10 cellular contexts compared by ENCODE assay signal in genomic region chr11:48108231-48109045, GRCh38.
A peak's percentile ranks its signal among the peaks of the same experiment; 100 is the strongest.
DNase-seq lines count a peak whose midpoint lies in the region; ATAC-seq, FAIRE-seq and TF ChIP-seq lines count a peak whose summit lies in the region.
"Had no signal": no experiment of that assay in that cellular context is flagged by ENCODE, and none has a peak within 500 bp of the region (broad histone marks: within the 10 kb centered on the region; RNA-seq: fewer than 3 reads in every experiment).

No MANE protein-coding gene starts in this region.

- H2BK5ac ChIP-seq in neuronal stem cell (ENCODE audit: low read length) = no peak overlapping the region

- no peak overlapping the region for H2BK12ac ChIP-seq in neuronal stem cell (ENCODE audit: low read length)

- H3K27me3 Mint-ChIP-seq in CD8-positive, alpha-beta T cell (ENCODE audit: low read depth) = no peaks in the 10 kb centered on the region

- RAD21 ChIA-PET in GM12878 (lab: Charles Lee; ENCODE audit: unreplicated experiment) = interaction anchor here (0.7 to 8.2 kb wide), 27 partner anchors 21 to 259 kb away, joined by 3 to 171 read pairs (median 5); no protein-coding TSS in a partner anchor

- TF ChIP-seq POLR2A in GM12878 (IDR thresholded peaks at IDR 0.05; ENCODE audit: low read depth, low read length) = no peak

- H3K79me2 ChIP-seq in KMS-11 (ENCODE audit: insufficient read depth, low read depth) = no peaks in the 10 kb centered on the region
- peaks cover 5% of the 10 kb centered on the region for H3K79me2 ChIP-seq in GM12878 (ENCODE audit: control insufficient read depth, insufficient read depth, low read length)

- H3K4ac ChIP-seq in neuronal stem cell (ENCODE audit: low read length) = no peak overlapping the region

- no peak for FAIRE-seq in GM12878 (lab: Jason Lieb, UNC)

- H4K8ac ChIP-seq in neuronal stem cell (ENCODE audit: low read depth, low read length) = no peak overlapping the region

- peaks cover 17% of the 10 kb centered on the region for H3K4me1 ChIP-seq in CD8-positive, alpha-beta T cell (ENCODE audit: insufficient read depth, low read length)
- peaks cover 47% of the 10 kb centered on the region for H3K4me1 ChIP-seq in KMS-11 (ENCODE audit: low read depth, poor library complexity, severe bottlenecking)
- peaks cover 52% of the 10 kb centered on the region for H3K4me1 ChIP-seq in GM12878 (ENCODE audit: control insufficient read depth, insufficient read depth, low read length)
- peaks cover 13 to 15% of the 10 kb centered on the region in 2 donors for H3K4me1 ChIP-seq in neuronal stem cell (ENCODE audit: control insufficient read depth in 2 of 2, insufficient read depth in 1 of 2, low read depth in 1 of 2, low read length in 2 of 2)

- H3K27ac ChIP-seq in CD8-positive, alpha-beta T cell (ENCODE audit: low read depth, low read length) = no peak overlapping the region
- H3K27ac ChIP-seq in KMS-11 = no peak overlapping the region
- peak overlapping the region; percentile 57 for H3K27ac ChIP-seq in GM12878 (ENCODE audit: control insufficient read depth, insufficient read depth)
- peak overlapping the region; percentile 13 for H3K27ac ChIP-seq in neuronal stem cell (replicated peaks; ENCODE audit: low read length)
- H3K27ac ChIP-seq: hepatocyte had no signal

- H3K4me2 ChIP-seq in KMS-11 (peak overlapping the region; percentile 38; the same call in 1 of the 2 replicates), GM12878 (ENCODE audit: control insufficient read depth, insufficient read depth) (peak overlapping the region; percentile 50), neuronal stem cell (ENCODE audit: insufficient read depth, low read length, poor library complexity, severe bottlenecking) (no peak overlapping the region)

- H3K18ac ChIP-seq in neuronal stem cell (ENCODE audit: low read length) = peak overlapping the region; percentile 50

- H4K91ac ChIP-seq in neuronal stem cell (ENCODE audit: low read depth, low read length, poor library complexity) = no peak overlapping the region

- H3K4me3 ChIP-seq in CD8-positive, alpha-beta T cell (ENCODE audit: low read depth, low read length) = no peak overlapping the region
- H3K4me3 ChIP-seq in KMS-11 (IDR thresholded peaks at IDR 0.05; ENCODE audit: insufficient read depth, low read depth, low read length) = no peak overlapping the region
- H3K4me3 ChIP-seq in GM12878 = no peak overlapping the region
- no peak overlapping the region for H3K4me3 ChIP-seq in neuronal stem cell (ENCODE audit: low read length in 2 of 2)
- H3K4me3 ChIP-seq: hepatocyte had no signal

- H3K9ac ChIP-seq in KMS-11 (no peak overlapping the region), GM12878 (ENCODE audit: control insufficient read depth, insufficient read depth, low read length) (no peak overlapping the region), neuronal stem cell (ENCODE audit: low read depth, low read length, poor library complexity) (no peak overlapping the region)

- SMC1A ChIA-PET in GM12878 (lab: Charles Lee; ENCODE audit: uncharacterized antibody, unreplicated experiment) = interaction anchor here (0.6 to 11.3 kb wide), 35 partner anchors 11 to 737 kb away, joined by 3 to 234 read pairs (median 5); partner anchors contain the start of gene PTPRJ

- CTCF ChIA-PET in CD8-positive, alpha-beta T cell (lab: Charles Lee) = interaction anchor here (0.7 to 11.0 kb wide), 46 partner anchors 9 to 498 kb away, joined by 3 to 340 read pairs (median 4); partner anchors contain the start of gene NUP160
- CTCF ChIA-PET in GM12878 (lab: Yijun Ruan, JAX) = interaction anchor here (0.5 to 10.9 kb wide), 38 partner anchors 20 to 496 kb away, joined by 3 to 244 read pairs (median 4); no protein-coding TSS in a partner anchor

- WGBS in GM12878 (ENCODE audit: insufficient coverage, insufficient replicate concordance, low lambda C conversion rate, missing lambda C conversion rate) = 75% methylated on average over 11 of the region's 11 CpGs
- WGBS in neuronal stem cell (ENCODE audit: extremely low coverage in 2 of 2, insufficient read length in 2 of 2, insufficient replicate concordance in 1 of 2), 2 donors = 100% methylated on average over 1 of the region's 11 CpGs; no CpG with 5 or more reads in 1 of the 2 donors

- H3K9me3 Mint-ChIP-seq in CD8-positive, alpha-beta T cell = no peaks in the 10 kb centered on the region
- H3K9me3 Mint-ChIP-seq: endodermal cell had no signal

- in situ Hi-C loops in GM12878 (cut with MboI) = loop anchor here (5.0 to 10.0 kb wide), 3 partner anchors 116 to 261 kb away; partner anchors contain the start of gene NUP160

- H2AK5ac ChIP-seq in neuronal stem cell (ENCODE audit: low read depth, low read length) = peak overlapping the region; percentile 22

- no peaks in the 10 kb centered on the region for H3K27me3 ChIP-seq in CD8-positive, alpha-beta T cell (ENCODE audit: insufficient read depth, low read length)
- H3K27me3 ChIP-seq in KMS-11 (ENCODE audit: insufficient read depth, low read depth) (no peaks in the 10 kb centered on the region), GM12878 (replicated peaks in 1 of 2; ENCODE audit: control insufficient read depth in 2 of 2, insufficient read depth in 2 of 2, low read length in 1 of 2) (no peaks in the 10 kb centered on the region), neuronal stem cell (ENCODE audit: control insufficient read depth in 3 of 3, insufficient read depth in 3 of 3, low read depth in 1 of 3, low read length in 3 of 3) (no peaks in the 10 kb centered on the region)
- H3K27me3 ChIP-seq: hepatocyte had no signal

- no peak for TF ChIP-seq EP300 in GM12878 (IDR thresholded peaks at IDR 0.05; ENCODE audit: borderline replicate concordance in 1 of 2, control insufficient read depth in 1 of 2, low read depth in 2 of 2, low read length in 2 of 2)

- peaks cover 14% of the 10 kb centered on the region for H3K36me3 Mint-ChIP-seq in CD8-positive, alpha-beta T cell

- H4K20me1 ChIP-seq in KMS-11 (ENCODE audit: insufficient read depth) (no peaks in the 10 kb centered on the region), GM12878 (ENCODE audit: control insufficient read depth, insufficient read depth) (no peaks in the 10 kb centered on the region; the same call in 1 of the 2 replicates)

- H3K4me3 Mint-ChIP-seq in CD8-positive, alpha-beta T cell = peak overlapping the region; percentile 20
- H3K4me3 Mint-ChIP-seq: endodermal cell had no signal

- no TSS peak for BruUV-seq in GM12878 (replicated peaks; lab: Mats Ljungman, UMichigan)

- no peaks in the 10 kb centered on the region for H3K9me3 ChIP-seq in CD8-positive, alpha-beta T cell (ENCODE audit: low read length)
- H3K9me3 ChIP-seq in GM12878 (replicated peaks; ENCODE audit: control insufficient read depth, insufficient read depth, low read length) = no peaks in the 10 kb centered on the region
- peaks cover 0 to under 1% of the 10 kb centered on the region in 2 donors for H3K9me3 ChIP-seq in neuronal stem cell (replicated peaks in 1 of 2; ENCODE audit: control insufficient read depth in 2 of 2, insufficient read depth in 1 of 2, low read depth in 1 of 2, low read length in 2 of 2)

- H2BK15ac ChIP-seq in neuronal stem cell (ENCODE audit: low read length) = no peak overlapping the region

- peaks cover 3% of the 10 kb centered on the region for H3K79me1 ChIP-seq in neuronal stem cell (ENCODE audit: low read depth, low read length)

- H3K23ac ChIP-seq in neuronal stem cell (ENCODE audit: low read depth, low read length, poor library complexity) = no peak overlapping the region

- peak overlapping the region; percentile 92 for H3K14ac ChIP-seq in neuronal stem cell (ENCODE audit: low read length)

- peak in 1 of 7 experiments; percentile 46 for DNase-seq in CD8-positive, alpha-beta T cell
- DNase-seq in GM12878 (ENCODE audit: low read depth, low spot score) (no peak), neuronal stem cell (ENCODE audit: low spot score) (no peak), NCI-H2171 (lab: John Stamatoyannopoulos, UW) (no peak)
- DNase-seq: activated effector memory CD4-positive, alpha-beta T cell treated with Interleukin-2 at 50 U/mL for 16 hours; endodermal cell had no signal

- peaks cover 38% of the 10 kb centered on the region for H3K4me1 Mint-ChIP-seq in CD8-positive, alpha-beta T cell (ENCODE audit: low read depth)

- no peak overlapping the region for H2AFZ ChIP-seq in KMS-11 (ENCODE audit: low read depth)
- H2AFZ ChIP-seq in GM12878 (ENCODE audit: control insufficient read depth, low read depth, low read length) = no peak overlapping the region
- no peak overlapping the region for H2AFZ ChIP-seq in neuronal stem cell (ENCODE audit: low read length)
- H2AFZ ChIP-seq: hepatocyte had no signal

- H2BK120ac ChIP-seq in neuronal stem cell (ENCODE audit: low read depth, low read length) = peak overlapping the region; percentile 32

- ATAC-seq in CD8-positive, alpha-beta T cell = no peak
- no peak for ATAC-seq in GM12878
- no peak for ATAC-seq in HG02870 (IDR thresholded peaks at IDR 0.05; ENCODE audit: unreplicated experiment)
- ATAC-seq in HG02970 (IDR thresholded peaks at IDR 0.05; ENCODE audit: low FRiP score, unreplicated experiment) = no peak

- TF ChIP-seq CTCF in CD8-positive, alpha-beta T cell (IDR thresholded peaks at IDR 0.05) = no peak
- no peak for TF ChIP-seq CTCF in KMS-11 (conservative IDR thresholded peaks at IDR 0.05; ENCODE audit: low read depth, low read length)
- TF ChIP-seq CTCF in GM12878 (IDR thresholded peaks at IDR 0.05 in 2 of 3, conservative IDR thresholded peaks at IDR 0.05 in 1 of 3; ENCODE audit: control insufficient read depth in 2 of 3, extremely low read depth in 1 of 3, insufficient read depth in 1 of 3, low read depth in 3 of 3, low read length in 3 of 3) = no peak

- POLR2A ChIA-PET in CD8-positive, alpha-beta T cell (lab: Charles Lee) = interaction anchor here (0.8 to 1.8 kb wide), 5 partner anchors 46 to 174 kb away, joined by 3 to 7 read pairs (median 4); no protein-coding TSS in a partner anchor
- POLR2A ChIA-PET in GM12878 (lab: Charles Lee) = interaction anchor here (0.9 to 1.8 kb wide), 3 partner anchors 103 to 176 kb away, joined by 3 to 8 read pairs (median 3); no protein-coding TSS in a partner anchor

- peak overlapping the region; percentile 79 for H3K27ac Mint-ChIP-seq in CD8-positive, alpha-beta T cell
- H3K27ac Mint-ChIP-seq: endodermal cell had no signal

- TF ChIP-seq RAD21 in GM12878 (IDR thresholded peaks at IDR 0.05; ENCODE audit: insufficient read depth, low read depth, low read length) = no peak

- no peaks in the 10 kb centered on the region for H3K36me3 ChIP-seq in CD8-positive, alpha-beta T cell (ENCODE audit: insufficient read depth, low read length)
- H3K36me3 ChIP-seq in KMS-11 (ENCODE audit: insufficient read depth) (no peaks in the 10 kb centered on the region), GM12878 (ENCODE audit: control insufficient read depth in 2 of 2, insufficient read depth in 2 of 2, low read length in 1 of 2) (0 out of 4 replicates have a peak, but pooled peaks cover 0 to 6% of the 10 kb centered on the region in 2 experiments), neuronal stem cell (replicated peaks in 1 of 2; ENCODE audit: control insufficient read depth in 2 of 2, insufficient read depth in 2 of 2, low read length in 2 of 2) (peaks cover 0 to 2% of the 10 kb centered on the region in 2 donors)

- intact Hi-C loops in CD8-positive, alpha-beta T cell (cut with DNase I, micrococcal nuclease) = loop anchor here (5.0 kb wide), 4 partner anchors 51 to 96 kb away; no protein-coding TSS in a partner anchor
- intact Hi-C loops in GM12878 (cut with micrococcal nuclease; ENCODE audit: unreplicated experiment) = loop anchor here (5.0 kb wide), 2 partner anchors 101 to 126 kb away; partner anchors contain the start of gene PTPRJ

Comparison
In these comparisons a context has a peak if more than half of its experiments do, and no peak if none do; other contexts are left out.
1. H3K27ac ChIP-seq: peak in GM12878 (single experiment) and neuronal stem cell (single experiment); none in CD8-positive, alpha-beta T cell (single experiment) and KMS-11 (single experiment).